In genomic region chr16:15792563-15792971, GRCh38 we compare ENCODE assay signal across 1 cellular context.
A peak's percentile ranks its signal among the peaks of the same experiment; 100 is the strongest.
TF ChIP-seq lines count a peak whose summit lies in the region.

No MANE protein-coding gene starts in this region.

TF ChIP-seq in HEK293, 187 proteins besides CTCF, POLR2A, EP300 and RAD21 (continued from another document):
- no peak for TF ChIP-seq ZNF449 (tag by site-specific recombination; IDR thresholded peaks at IDR 0.05)
- no peak for TF ChIP-seq ZNF175 (tag by site-specific recombination; IDR thresholded peaks at IDR 0.05)
- 0 out of 2 replicates have a peak, but pooled peaks have one; percentile 32 for TF ChIP-seq ZNF624 (tag by site-specific recombination; IDR thresholded peaks at IDR 0.05)
- TF ChIP-seq INSM2 (tag by site-specific recombination; IDR thresholded peaks at IDR 0.05) = no peak
- no peak for TF ChIP-seq ZNF366 (tag by site-specific recombination; conservative IDR thresholded peaks at IDR 0.05)
- peak; percentile 94 for TF ChIP-seq ZNF544 (tag by site-specific recombination; IDR thresholded peaks at IDR 0.05)
- no peak for TF ChIP-seq SCRT2 (tag by site-specific recombination; IDR thresholded peaks at IDR 0.05)
- TF ChIP-seq ZNF645 (tag by site-specific recombination; IDR thresholded peaks at IDR 0.05) = no peak
- TF ChIP-seq ZNF660 (tag by site-specific recombination; IDR thresholded peaks at IDR 0.05) = peak; percentile 74; the same call in 1 of the 2 replicates
- TF ChIP-seq ZBTB6 (tag by site-specific recombination; IDR thresholded peaks at IDR 0.05) = no peak
- TF ChIP-seq ZNF747 (tag by site-specific recombination; IDR thresholded peaks at IDR 0.05) = no peak
- TF ChIP-seq GLIS2 (tag by site-specific recombination; IDR thresholded peaks at IDR 0.05) = no peak
- TF ChIP-seq HOXA7 (CRISPR knock-in tag; IDR thresholded peaks at IDR 0.05; ENCODE audit: borderline replicate concordance) = no peak
- no peak for TF ChIP-seq ZFP41 (tag by site-specific recombination; IDR thresholded peaks at IDR 0.05; ENCODE audit: borderline replicate concordance)
- TF ChIP-seq ZNF626 (tag by site-specific recombination; IDR thresholded peaks at IDR 0.05) = no peak
- TF ChIP-seq ZNF394 (tag by site-specific recombination; IDR thresholded peaks at IDR 0.05; ENCODE audit: borderline replicate concordance) = no peak
- no peak for TF ChIP-seq ZNF211 (tag by site-specific recombination; IDR thresholded peaks at IDR 0.05; ENCODE audit: low read depth)
- TF ChIP-seq ZBTB48 (tag by site-specific recombination; IDR thresholded peaks at IDR 0.05) = no peak
- TF ChIP-seq REST (tag by site-specific recombination; IDR thresholded peaks at IDR 0.05) = no peak
- TF ChIP-seq ZNF202 (tag by site-specific recombination; IDR thresholded peaks at IDR 0.05; ENCODE audit: borderline replicate concordance) = no peak
- no peak for TF ChIP-seq ZNF530 (tag by site-specific recombination; IDR thresholded peaks at IDR 0.05; ENCODE audit: low read depth)
- no peak for TF ChIP-seq TRIM28 (IDR thresholded peaks at IDR 0.05; ENCODE audit: borderline replicate concordance, low read length)
- no peak for TF ChIP-seq KLF7 (tag by site-specific recombination; IDR thresholded peaks at IDR 0.05; ENCODE audit: borderline replicate concordance)
- no peak for TF ChIP-seq IKZF3 (tag by site-specific recombination; IDR thresholded peaks at IDR 0.05)
- no peak for TF ChIP-seq ZNF692 (tag by site-specific recombination; IDR thresholded peaks at IDR 0.05)
- no peak for TF ChIP-seq ZNF398 (tag by site-specific recombination; IDR thresholded peaks at IDR 0.05)
- TF ChIP-seq ZNF266 (tag by site-specific recombination; IDR thresholded peaks at IDR 0.05; ENCODE audit: low read depth) = no peak
- no peak for TF ChIP-seq EGR2 (tag by site-specific recombination; IDR thresholded peaks at IDR 0.05; ENCODE audit: low read depth)
- TF ChIP-seq ZBTB44 (tag by site-specific recombination; IDR thresholded peaks at IDR 0.05) = peak; percentile 84; the same call in 1 of the 2 replicates
- peak; percentile 74; the same call in 1 of the 2 replicates for TF ChIP-seq ZNF112 (tag by site-specific recombination; IDR thresholded peaks at IDR 0.05)
- TF ChIP-seq ZNF16 (tag by site-specific recombination; IDR thresholded peaks at IDR 0.05; ENCODE audit: low read depth) = no peak
- TF ChIP-seq ZBTB7A (tag by site-specific recombination; IDR thresholded peaks at IDR 0.05; ENCODE audit: low read depth) = no peak
- no peak for TF ChIP-seq ZNF501 (tag by site-specific recombination; IDR thresholded peaks at IDR 0.05)
- TF ChIP-seq BCL6B (tag by site-specific recombination; IDR thresholded peaks at IDR 0.05) = peak; percentile 77
- peak; percentile 78 for TF ChIP-seq ZNF37A (tag by site-specific recombination; IDR thresholded peaks at IDR 0.05)
- TF ChIP-seq ZNF184 (tag by site-specific recombination; IDR thresholded peaks at IDR 0.05) = peak; percentile 90
- TF ChIP-seq ZNF423 (tag by site-specific recombination; IDR thresholded peaks at IDR 0.05) = no peak
- 0 out of 2 replicates have a peak, but pooled peaks have one; percentile 39 for TF ChIP-seq ZNF776 (tag by site-specific recombination; IDR thresholded peaks at IDR 0.05; ENCODE audit: borderline replicate concordance)
- TF ChIP-seq TCF7L2 (IDR thresholded peaks at IDR 0.05; ENCODE audit: borderline replicate concordance, low read depth, low read length) = no peak
- TF ChIP-seq KLF10 (tag by site-specific recombination; IDR thresholded peaks at IDR 0.05) = peak; percentile 81
